In the genomic region with DNA sequence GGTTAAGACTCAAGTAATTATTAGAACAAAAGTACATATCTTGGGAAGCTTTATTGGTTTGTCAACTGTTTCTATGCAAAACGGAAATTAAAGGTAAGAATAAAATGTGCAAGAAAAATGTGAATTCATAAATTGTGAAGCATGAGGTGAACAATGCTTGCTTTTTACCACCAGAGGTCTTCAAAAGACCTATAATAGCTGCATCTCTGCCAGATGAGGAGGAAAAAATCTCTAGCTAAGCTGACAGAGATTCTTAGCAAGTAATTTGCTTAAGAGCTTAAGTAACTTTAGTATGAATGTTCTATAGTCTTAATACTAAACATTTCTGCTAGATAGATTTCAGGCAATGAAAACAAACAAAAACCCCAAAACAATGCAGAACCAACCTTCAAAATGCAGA, we compare ENCODE assay signal across 9 cellular contexts. TPM values are rescaled to one million over a fixed set of nuclear protein-coding genes. Genes with fewer than 3 reads are reported as not detected.
DNase-seq lines count a peak whose midpoint lies in the region; ATAC-seq, FAIRE-seq and TF ChIP-seq lines count a peak whose summit lies in the region.
"Had no signal": no experiment of that assay in that cellular context is flagged by ENCODE, and none has a peak within 500 bp of the region (broad histone marks: within the 10 kb centered on the region; RNA-seq: fewer than 3 reads in every experiment).

No MANE protein-coding gene starts in this region.

- peak; percentile 21 for DNase-seq in GM13977 (ENCODE audit: low spot score)
- no peak for DNase-seq in HFFc6
- no peak for DNase-seq in RCC 7860 (ENCODE audit: low spot score)
- no peak for DNase-seq in lower lobe of right lung
- no peak for DNase-seq in stimulated activated naive CD8-positive, alpha-beta T cell treated with anti-CD3 and anti-CD28 coated beads, Interleukin-15, Interleukin-2, amounts not matched to agents 100 U/mL and 50 U/mL, for 24 hours
- no peak for DNase-seq in activated naive CD8-positive, alpha-beta T cell treated with anti-CD3 and anti-CD28 coated beads, Interleukin-2, amount 50 U/mL, for 24 hours
- no peak for DNase-seq in substantia nigra (lab: John Stamatoyannopoulos, UW)
- DNase-seq in DMS79 (lab: John Stamatoyannopoulos, UW) = no peak

- H3K9me3 ChIP-seq in lower lobe of right lung = no peaks in the 10 kb centered on the region

- H3K4me1 Mint-ChIP-seq in HFFc6 (ENCODE audit: low read depth) = no peaks in the 10 kb centered on the region
- H3K4me1 Mint-ChIP-seq in activated naive CD8-positive, alpha-beta T cell treated with anti-CD3 and anti-CD28 coated beads, Interleukin-2, amount 50 U/mL, for 24 hours = no peaks in the 10 kb centered on the region

- in situ Hi-C loops in GM13977 (cut with MboI; ENCODE audit: low pct_unique_long_range_greater_than_20kb, low sequenced_read_pairs, unreplicated experiment) = no loop called here

- no peaks in the 10 kb centered on the region for H3K27me3 ChIP-seq in lower lobe of right lung (ENCODE audit: low read depth)

- no peaks in the 10 kb centered on the region for H3K9me3 Mint-ChIP-seq in HFFc6
- H3K9me3 Mint-ChIP-seq in activated naive CD8-positive, alpha-beta T cell treated with anti-CD3 and anti-CD28 coated beads, Interleukin-2, amount 50 U/mL, for 24 hours = no peaks in the 10 kb centered on the region

- peak; percentile 63 for FAIRE-seq in RCC 7860 (lab: Jason Lieb, UNC)

- no peaks in the 10 kb centered on the region for H3K36me3 ChIP-seq in lower lobe of right lung

- H3K27ac Mint-ChIP-seq in HFFc6 = no peak overlapping the region
- no peak overlapping the region for H3K27ac Mint-ChIP-seq in activated naive CD8-positive, alpha-beta T cell treated with anti-CD3 and anti-CD28 coated beads, Interleukin-2, amount 50 U/mL, for 24 hours

- intact Hi-C loops in lower lobe of right lung (cut with DNase I) = no loop called here

- H3K27ac ChIP-seq in lower lobe of right lung (no peak overlapping the region), substantia nigra (ENCODE audit: low read depth, low read length, poor library complexity, severe bottlenecking) (no peak overlapping the region)
- H3K27ac ChIP-seq: HL-60 had no signal

- no peaks in the 10 kb centered on the region; the same call in 1 of the 2 replicates for H3K27me3 Mint-ChIP-seq in HFFc6 (ENCODE audit: insufficient read depth)
- H3K27me3 Mint-ChIP-seq in activated naive CD8-positive, alpha-beta T cell treated with anti-CD3 and anti-CD28 coated beads, Interleukin-2, amount 50 U/mL, for 24 hours = peaks cover 3% of the 10 kb centered on the region

- no peak overlapping the region for H3K4me3 Mint-ChIP-seq in HFFc6
- no peak overlapping the region for H3K4me3 Mint-ChIP-seq in activated naive CD8-positive, alpha-beta T cell treated with anti-CD3 and anti-CD28 coated beads, Interleukin-2, amount 50 U/mL, for 24 hours

- ATAC-seq in lower lobe of right lung = no peak
- no peak for ATAC-seq in stimulated activated naive CD8-positive, alpha-beta T cell treated with anti-CD3 and anti-CD28 coated beads, Interleukin-15, Interleukin-2, amounts not matched to agents 100 U/mL and 50 U/mL, for 24 hours
- ATAC-seq in activated naive CD8-positive, alpha-beta T cell treated with anti-CD3 and anti-CD28 coated beads, Interleukin-2, amount 50 U/mL, for 24 hours = no peak

- no peaks in the 10 kb centered on the region for H3K36me3 Mint-ChIP-seq in HFFc6 (ENCODE audit: low read depth)
- no peaks in the 10 kb centered on the region for H3K36me3 Mint-ChIP-seq in activated naive CD8-positive, alpha-beta T cell treated with anti-CD3 and anti-CD28 coated beads, Interleukin-2, amount 50 U/mL, for 24 hours (ENCODE audit: low read depth)

- H3K4me1 ChIP-seq in lower lobe of right lung = no peaks in the 10 kb centered on the region

- TF ChIP-seq CTCF in GM13977 (IDR thresholded peaks at IDR 0.05; ENCODE audit: extremely low read depth, insufficient read depth, missing control alignments) (peak; percentile 58), HFFc6 (IDR thresholded peaks at IDR 0.05) (peak; percentile 40; the same call in 1 of the 2 replicates), lower lobe of right lung (IDR thresholded peaks at IDR 0.05) (peak; percentile 13)

- H3K4me3 ChIP-seq in lower lobe of right lung = no peak overlapping the region

RNA-seq across cellular contexts. Expression of gene MRPS30, which starts 54.1 kb away (rescaled TPM):
- 10 to 100 TPM; 28.3 to 33.7 (median 30.9) TPM for total RNA-seq in HFFc6 (2021; fragmentation: NEBNext Ultra II Directional; extraction: Animal tissue kit (Norgen Biotek cat#: 25700))
- 39.9 TPM for total RNA-seq in lower lobe of right lung
